Comparison of ENCODE assay signal across 8 cellular contexts in the genomic region with DNA sequence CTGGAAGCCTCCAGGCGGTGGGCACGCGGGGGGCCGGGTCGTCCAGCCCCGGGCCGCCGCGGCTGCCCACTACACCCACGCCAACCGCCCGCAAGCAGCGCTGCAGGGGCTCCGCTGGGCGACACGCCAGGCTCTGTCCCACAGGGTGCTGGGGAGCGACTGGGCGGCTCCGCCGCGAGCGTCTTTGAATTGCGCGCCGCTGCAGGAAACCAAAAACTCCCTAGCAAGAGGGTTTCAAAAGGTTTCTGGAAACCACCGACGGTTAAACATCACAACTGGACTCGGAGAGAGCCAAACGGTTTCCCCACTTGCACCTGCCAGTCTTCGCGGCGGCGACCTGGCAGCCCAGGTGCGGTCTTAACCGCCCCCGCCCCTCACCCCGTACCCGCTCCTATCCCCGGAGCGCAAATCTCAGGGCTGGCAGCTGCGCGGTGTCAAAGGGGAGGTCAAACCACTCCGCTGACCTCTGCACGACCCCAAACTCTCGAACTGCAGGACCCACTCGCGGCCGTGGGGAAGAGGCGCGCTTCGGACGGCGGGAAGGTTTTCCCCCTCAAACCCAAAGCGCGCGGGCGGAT. TPM values are rescaled to one million over a fixed set of nuclear protein-coding genes. Genes with fewer than 3 reads are reported as not detected.
DNase-seq lines count a peak whose midpoint lies in the region; ATAC-seq, FAIRE-seq and TF ChIP-seq lines count a peak whose summit lies in the region.

No MANE protein-coding gene starts in this region.

- no peak for TF ChIP-seq CTCF in HEK293 (tag by site-specific recombination; IDR thresholded peaks at IDR 0.05)
- no peak for TF ChIP-seq CTCF in NB4 (IDR thresholded peaks at IDR 0.05; ENCODE audit: low read depth, low read length)
- TF ChIP-seq CTCF in heart right ventricle (IDR thresholded peaks at IDR 0.05), result no peak

- in situ Hi-C loops in G401 (cut with HindIII; ENCODE audit: low sequenced_read_pairs), result no loop called here

- H3K4me3 ChIP-seq in HEK293 (ENCODE audit: low read depth, low read length) (peak overlapping the region; percentile 73), NB4 (ENCODE audit: low read depth, low read length) (peak overlapping the region; percentile 91), heart right ventricle (peak overlapping the region; percentile 42 to 74 (median 60)), skeletal muscle cell (ENCODE audit: low read depth, low read length) (peak overlapping the region; percentile 37)

- POLR2A ChIA-PET in HEK293 (lab: Yijun Ruan, JAX), result interaction anchor here (0.5 to 1.4 kb wide), 4 partner anchors 9 to 205 kb away, joined by 3 to 6 read pairs (median 4); a partner anchor contains a TSS

- no peak for FAIRE-seq in H54 (lab: Jason Lieb, UNC)

- H3K27ac ChIP-seq in HEK293 (ENCODE audit: extremely low read depth, low read depth, low read length) (peak overlapping the region; percentile 65; the same call in 1 of the 2 replicates), heart right ventricle (peak overlapping the region in 7 of 10 donors; percentile 14 to 94 (median 59))

- peaks cover 9 to 18% of the 10 kb centered on the region in 2 experiments; a peak in 2 of 3 replicates for H3K36me3 ChIP-seq in HEK293 (ENCODE audit: control insufficient read depth in 2 of 2, insufficient read depth in 1 of 2, low read length in 2 of 2)
- H3K36me3 ChIP-seq in heart right ventricle, result peaks cover 0 to 29% (median 0%) of the 10 kb centered on the region in 9 donors

- intact Hi-C loops in heart right ventricle (cut with DNase I), result loop anchor here in 6 of 10 donors (5.0 to 10.0 kb wide), 8 partner anchors 92 to 260 kb away; a partner anchor contains a TSS

- ATAC-seq in GM18508 (IDR thresholded peaks at IDR 0.05; ENCODE audit: insufficient read depth, unreplicated experiment) (peak; percentile 43), heart right ventricle (peak in 7 of 8 donors; percentile 20 to 72 (median 33))

- WGBS in heart right ventricle, 2 donors, result 0 to 1% methylated on average over 57 of the region's 57 CpGs

- CTCF ChIA-PET in HEK293 (lab: Yijun Ruan, JAX), result no interaction called here

- H3K9me3 ChIP-seq in HEK293 (ENCODE audit: control insufficient read depth, insufficient read depth, low read depth, low read length), result no peaks in the 10 kb centered on the region
- H3K9me3 ChIP-seq in heart right ventricle, result no peaks in the 10 kb centered on the region

- TF ChIP-seq POLR2A in NB4 (IDR thresholded peaks at IDR 0.05; ENCODE audit: extremely low read depth, insufficient read length), result peak; percentile 26
- TF ChIP-seq POLR2A in H54 (IDR thresholded peaks at IDR 0.05; ENCODE audit: low read depth, low read length), result no peak

- peaks cover 2% of the 10 kb centered on the region; the same call in 1 of the 2 replicates for H3K4me1 ChIP-seq in HEK293 (ENCODE audit: control insufficient read depth, insufficient read depth, low read length)
- peaks cover 0 to 73% (median 27%) of the 10 kb centered on the region in 9 donors for H3K4me1 ChIP-seq in heart right ventricle

- H3K27me3 ChIP-seq in heart right ventricle, result peaks cover 0 to 66% (median 39%) of the 10 kb centered on the region in 7 donors

- DNase-seq in NB4 (ENCODE audit: low read depth) (peak; percentile 77), heart right ventricle (peak; percentile 30 to 49), skeletal muscle cell (ENCODE audit: low read depth) (no peak), H54 (ENCODE audit: insufficient read length, low spot score) (no peak), G401 (ENCODE audit: low spot score) (no peak)
- peak; percentile 54 for DNase-seq in activated T-helper 9 cell treated with anti-CD3 and anti-CD28 coated beads, Interleukin-2, amount 50 U/mL, for 16 hours (ENCODE audit: low read depth)

TF ChIP-seq in HEK293, 187 proteins besides CTCF, POLR2A, EP300 and RAD21 (continues in another document):
- TF ChIP-seq, protein P1, sequence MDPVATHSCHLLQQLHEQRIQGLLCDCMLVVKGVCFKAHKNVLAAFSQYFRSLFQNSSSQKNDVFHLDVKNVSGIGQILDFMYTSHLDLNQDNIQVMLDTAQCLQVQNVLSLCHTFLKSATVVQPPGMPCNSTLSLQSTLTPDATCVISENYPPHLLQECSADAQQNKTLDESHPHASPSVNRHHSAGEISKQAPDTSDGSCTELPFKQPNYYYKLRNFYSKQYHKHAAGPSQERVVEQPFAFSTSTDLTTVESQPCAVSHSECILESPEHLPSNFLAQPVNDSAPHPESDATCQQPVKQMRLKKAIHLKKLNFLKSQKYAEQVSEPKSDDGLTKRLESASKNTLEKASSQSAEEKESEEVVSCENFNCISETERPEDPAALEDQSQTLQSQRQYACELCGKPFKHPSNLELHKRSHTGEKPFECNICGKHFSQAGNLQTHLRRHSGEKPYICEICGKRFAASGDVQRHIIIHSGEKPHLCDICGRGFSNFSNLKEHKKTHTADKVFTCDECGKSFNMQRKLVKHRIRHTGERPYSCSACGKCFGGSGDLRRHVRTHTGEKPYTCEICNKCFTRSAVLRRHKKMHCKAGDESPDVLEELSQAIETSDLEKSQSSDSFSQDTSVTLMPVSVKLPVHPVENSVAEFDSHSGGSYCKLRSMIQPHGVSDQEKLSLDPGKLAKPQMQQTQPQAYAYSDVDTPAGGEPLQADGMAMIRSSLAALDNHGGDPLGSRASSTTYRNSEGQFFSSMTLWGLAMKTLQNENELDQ (tag by site-specific recombination; IDR thresholded peaks at IDR 0.05; ENCODE audit: low read depth), result no peak
- TF ChIP-seq ZNF785 (tag by site-specific recombination; IDR thresholded peaks at IDR 0.05), result no peak
- no peak for TF ChIP-seq ZNF792 (tag by site-specific recombination; IDR thresholded peaks at IDR 0.05)
- peak; percentile 23; the same call in 1 of the 2 replicates for TF ChIP-seq ZNF423 (tag by site-specific recombination; IDR thresholded peaks at IDR 0.05)
- TF ChIP-seq SP7 (tag by site-specific recombination; IDR thresholded peaks at IDR 0.05), result no peak
- TF ChIP-seq ZNF266 (tag by site-specific recombination; IDR thresholded peaks at IDR 0.05; ENCODE audit: low read depth), result no peak
- no peak for TF ChIP-seq FEZF1 (tag by site-specific recombination; IDR thresholded peaks at IDR 0.05)
- TF ChIP-seq ZBTB20 (tag by site-specific recombination; IDR thresholded peaks at IDR 0.05), result no peak; the same call in 1 of the 2 replicates
- TF ChIP-seq ZSCAN23 (tag by site-specific recombination; IDR thresholded peaks at IDR 0.05), result no peak
- TF ChIP-seq ZNF623 (tag by site-specific recombination; IDR thresholded peaks at IDR 0.05), result no peak
- no peak for TF ChIP-seq ZNF211 (tag by site-specific recombination; IDR thresholded peaks at IDR 0.05; ENCODE audit: low read depth)
- TF ChIP-seq ZNF202 (tag by site-specific recombination; IDR thresholded peaks at IDR 0.05; ENCODE audit: borderline replicate concordance), result no peak
- no peak for TF ChIP-seq ZNF501 (tag by site-specific recombination; IDR thresholded peaks at IDR 0.05)
- TF ChIP-seq, protein P2, sequence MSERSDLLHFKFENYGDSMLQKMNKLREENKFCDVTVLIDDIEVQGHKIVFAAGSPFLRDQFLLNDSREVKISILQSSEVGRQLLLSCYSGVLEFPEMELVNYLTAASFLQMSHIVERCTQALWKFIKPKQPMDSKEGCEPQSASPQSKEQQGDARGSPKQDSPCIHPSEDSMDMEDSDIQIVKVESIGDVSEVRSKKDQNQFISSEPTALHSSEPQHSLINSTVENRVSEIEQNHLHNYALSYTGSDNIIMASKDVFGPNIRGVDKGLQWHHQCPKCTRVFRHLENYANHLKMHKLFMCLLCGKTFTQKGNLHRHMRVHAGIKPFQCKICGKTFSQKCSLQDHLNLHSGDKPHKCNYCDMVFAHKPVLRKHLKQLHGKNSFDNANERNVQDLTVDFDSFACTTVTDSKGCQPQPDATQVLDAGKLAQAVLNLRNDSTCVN (tag by site-specific recombination; optimal IDR thresholded peaks at IDR 0.05), result peak; percentile 65
- TF ChIP-seq ZFHX2 (tag by site-specific recombination; conservative IDR thresholded peaks at IDR 0.05), result peak; percentile 84
- TF ChIP-seq, protein P3, sequence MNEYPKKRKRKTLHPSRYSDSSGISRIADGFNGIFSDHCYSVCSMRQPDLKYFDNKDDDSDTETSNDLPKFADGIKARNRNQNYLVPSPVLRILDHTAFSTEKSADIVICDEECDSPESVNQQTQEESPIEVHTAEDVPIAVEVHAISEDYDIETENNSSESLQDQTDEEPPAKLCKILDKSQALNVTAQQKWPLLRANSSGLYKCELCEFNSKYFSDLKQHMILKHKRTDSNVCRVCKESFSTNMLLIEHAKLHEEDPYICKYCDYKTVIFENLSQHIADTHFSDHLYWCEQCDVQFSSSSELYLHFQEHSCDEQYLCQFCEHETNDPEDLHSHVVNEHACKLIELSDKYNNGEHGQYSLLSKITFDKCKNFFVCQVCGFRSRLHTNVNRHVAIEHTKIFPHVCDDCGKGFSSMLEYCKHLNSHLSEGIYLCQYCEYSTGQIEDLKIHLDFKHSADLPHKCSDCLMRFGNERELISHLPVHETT (tag by site-specific recombination; IDR thresholded peaks at IDR 0.05), result no peak
- TF ChIP-seq, protein P4, sequence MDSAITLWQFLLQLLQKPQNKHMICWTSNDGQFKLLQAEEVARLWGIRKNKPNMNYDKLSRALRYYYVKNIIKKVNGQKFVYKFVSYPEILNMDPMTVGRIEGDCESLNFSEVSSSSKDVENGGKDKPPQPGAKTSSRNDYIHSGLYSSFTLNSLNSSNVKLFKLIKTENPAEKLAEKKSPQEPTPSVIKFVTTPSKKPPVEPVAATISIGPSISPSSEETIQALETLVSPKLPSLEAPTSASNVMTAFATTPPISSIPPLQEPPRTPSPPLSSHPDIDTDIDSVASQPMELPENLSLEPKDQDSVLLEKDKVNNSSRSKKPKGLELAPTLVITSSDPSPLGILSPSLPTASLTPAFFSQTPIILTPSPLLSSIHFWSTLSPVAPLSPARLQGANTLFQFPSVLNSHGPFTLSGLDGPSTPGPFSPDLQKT (IDR thresholded peaks at IDR 0.05; ENCODE audit: borderline replicate concordance, low read depth, low read length), result no peak
- no peak for TF ChIP-seq ZNF658 (tag by site-specific recombination; IDR thresholded peaks at IDR 0.05)
- TF ChIP-seq, protein P5, sequence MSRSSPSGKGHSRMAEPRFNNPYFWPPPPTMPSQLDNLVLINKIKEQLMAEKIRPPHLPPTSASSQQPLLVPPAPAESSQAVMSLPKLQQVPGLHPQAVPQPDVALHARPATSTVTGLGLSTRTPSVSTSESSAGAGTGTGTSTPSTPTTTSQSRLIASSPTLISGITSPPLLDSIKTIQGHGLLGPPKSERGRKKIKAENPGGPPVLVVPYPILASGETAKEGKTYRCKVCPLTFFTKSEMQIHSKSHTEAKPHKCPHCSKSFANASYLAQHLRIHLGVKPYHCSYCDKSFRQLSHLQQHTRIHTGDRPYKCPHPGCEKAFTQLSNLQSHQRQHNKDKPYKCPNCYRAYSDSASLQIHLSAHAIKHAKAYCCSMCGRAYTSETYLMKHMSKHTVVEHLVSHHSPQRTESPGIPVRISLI (tag by site-specific recombination; IDR thresholded peaks at IDR 0.05), result no peak

RNA-seq across cellular contexts. Expression of a gene that starts 1.0 kb away (rescaled TPM):
- 10 to 100 TPM in 1 of 10 donors, 1 to 10 TPM in 9; 1.5 to 24.0 (median 4.9) TPM for total RNA-seq in heart right ventricle
- polyA plus RNA-seq in heart right ventricle, result 1 to 10 TPM; 1.8 to 4.7 TPM
- not detected in 2 replicates for total RNA-seq in G401 (2014; rRNA removed; shearing (Covaris generic))

Comparison
In these comparisons a context has a peak if more than half of its experiments do, and no peak if none do; other contexts are left out.
1. H3K4me3 ChIP-seq: peak in every context shown above with its lines; median percentile 91 in NB4; 73 in HEK293; 60 in heart right ventricle; 37 in skeletal muscle cell.
2. DNase-seq: peak in NB4 (single experiment), activated T-helper 9 cell treated with anti-CD3 and anti-CD28 coated beads, Interleukin-2, amount 50 U/mL, for 16 hours (single experiment) and heart right ventricle (2 of 2); none in skeletal muscle cell (single experiment), H54 (single experiment) and G401 (single experiment).